22 cellular contexts compared by ENCODE assay signal in the genomic region with DNA sequence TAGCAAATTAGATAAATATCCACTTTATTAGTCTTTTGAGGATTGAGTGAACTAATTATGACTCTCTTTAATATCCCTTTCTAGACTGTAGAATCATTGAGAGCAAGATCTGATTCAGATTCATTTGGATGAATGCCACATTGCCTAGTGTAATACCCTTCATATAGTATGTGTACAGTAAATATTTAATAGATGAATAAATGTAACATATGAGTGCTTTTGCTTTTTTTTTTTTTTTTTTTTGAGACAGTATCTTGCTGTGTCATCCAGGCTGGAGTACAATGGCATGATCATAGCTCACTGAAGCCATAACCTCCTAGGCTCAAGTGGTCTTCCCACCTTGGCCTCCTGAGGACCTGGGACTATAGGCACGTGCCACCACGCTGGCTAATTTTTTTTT. TPM values are rescaled to one million over a fixed set of nuclear protein-coding genes. Genes with fewer than 3 reads are reported as not detected.
DNase-seq lines count a peak whose midpoint lies in the region; FAIRE-seq and TF ChIP-seq lines count a peak whose summit lies in the region.
"Had no signal": no experiment of that assay in that cellular context is flagged by ENCODE, and none has a peak within 500 bp of the region (broad histone marks: within the 10 kb centered on the region; RNA-seq: fewer than 3 reads in every experiment).

No MANE protein-coding gene starts in this region.

- no peak overlapping the region for H3K18ac ChIP-seq in mesenchymal stem cell (ENCODE audit: low read depth in 1 of 2, low read length in 2 of 2)

- H3K4me3 Mint-ChIP-seq in astrocyte (ENCODE audit: unreplicated experiment) = no peak overlapping the region
- H3K4me3 Mint-ChIP-seq: nephron had no signal

- H4K20me1 ChIP-seq in astrocyte (ENCODE audit: insufficient read depth, low read length) (peaks cover 49% of the 10 kb centered on the region), osteoblast (ENCODE audit: insufficient read depth, low read length) (peaks cover 11% of the 10 kb centered on the region)

- no peak overlapping the region for H3K23ac ChIP-seq in mesenchymal stem cell (ENCODE audit: low read length in 2 of 2)

- no peak overlapping the region for H2BK5ac ChIP-seq in mesenchymal stem cell (ENCODE audit: low read depth, low read length, poor library complexity, severe bottlenecking)

- FAIRE-seq in astrocyte (lab: Jason Lieb, UNC) = no peak
- FAIRE-seq: frontal cortex, kidney had no signal

- no peaks in the 10 kb centered on the region for H3K9me3 Mint-ChIP-seq in astrocyte (ENCODE audit: unreplicated experiment)
- H3K9me3 Mint-ChIP-seq: nephron had no signal

- WGBS in mesenchymal stem cell = 100% methylated on average over 2 of the region's 2 CpGs

- H3K79me2 ChIP-seq in astrocyte (ENCODE audit: insufficient read depth, low read length) (peaks cover 75% of the 10 kb centered on the region), osteoblast (ENCODE audit: insufficient read depth, low read length) (peaks cover 80% of the 10 kb centered on the region)

- no peak overlapping the region for H3K14ac ChIP-seq in mesenchymal stem cell (ENCODE audit: low read length in 2 of 2)

- no peak overlapping the region for H3K4ac ChIP-seq in mesenchymal stem cell (ENCODE audit: low read depth in 1 of 2, low read length in 2 of 2)

- H2BK120ac ChIP-seq in mesenchymal stem cell (ENCODE audit: low read depth, low read length) = no peak overlapping the region

- no peak overlapping the region for H4K8ac ChIP-seq in mesenchymal stem cell (ENCODE audit: low read length)

- H3K27ac ChIP-seq in C4-2B (peak overlapping the region; percentile 21; the same call in 1 of the 2 replicates), astrocyte (ENCODE audit: low read depth, low read length) (no peak overlapping the region), mesenchymal stem cell (ENCODE audit: low read length, poor library complexity, severe bottlenecking) (no peak overlapping the region), osteoblast (ENCODE audit: low read depth, low read length) (no peak overlapping the region)
- H3K27ac ChIP-seq: cardiac muscle cell, thyroid gland had no signal

- H2BK12ac ChIP-seq in mesenchymal stem cell (ENCODE audit: low read length in 2 of 2) = no peak overlapping the region

- H3K4me1 Mint-ChIP-seq in astrocyte (ENCODE audit: low read depth, unreplicated experiment) = peaks cover 3% of the 10 kb centered on the region
- H3K4me1 Mint-ChIP-seq: nephron had no signal

- H3K27me3 ChIP-seq in astrocyte (ENCODE audit: insufficient read depth, low read length) (no peaks in the 10 kb centered on the region), mesenchymal stem cell (ENCODE audit: control insufficient read depth in 1 of 2, insufficient read depth in 1 of 2, low read length in 2 of 2) (no peaks in the 10 kb centered on the region), osteoblast (ENCODE audit: insufficient read depth, low read length) (no peaks in the 10 kb centered on the region)
- H3K27me3 ChIP-seq: cardiac muscle cell, thyroid gland had no signal

- no peaks in the 10 kb centered on the region for H3K27me3 Mint-ChIP-seq in astrocyte (ENCODE audit: low read depth, unreplicated experiment)
- H3K27me3 Mint-ChIP-seq: progenitor cell of endocrine pancreas had no signal

- H3K9me3 ChIP-seq in astrocyte (ENCODE audit: insufficient read depth, low read depth, low read length) = no peaks in the 10 kb centered on the region
- no peaks in the 10 kb centered on the region for H3K9me3 ChIP-seq in mesenchymal stem cell (ENCODE audit: control insufficient read depth, low read length)
- no peaks in the 10 kb centered on the region for H3K9me3 ChIP-seq in osteoblast (ENCODE audit: low read depth, low read length)
- H3K9me3 ChIP-seq: Caco-2, HAP-1, SK-N-SH, thyroid gland had no signal

- H3K4me1 ChIP-seq in astrocyte (ENCODE audit: insufficient read depth, low read length) (no peaks in the 10 kb centered on the region), mesenchymal stem cell (ENCODE audit: control insufficient read depth, insufficient read depth, low read depth, low read length) (peaks cover 7% of the 10 kb centered on the region), osteoblast (ENCODE audit: insufficient read depth, low read length) (peaks cover 9% of the 10 kb centered on the region)

- no peak for TF ChIP-seq CTCF in C4-2B (conservative IDR thresholded peaks at IDR 0.05)
- no peak for TF ChIP-seq CTCF in astrocyte (IDR thresholded peaks at IDR 0.05; ENCODE audit: insufficient read depth, low read depth, low read length)
- TF ChIP-seq CTCF in osteoblast (IDR thresholded peaks at IDR 0.05; ENCODE audit: extremely low read depth, low read depth, low read length) = no peak

- H3K4me3 ChIP-seq in astrocyte (ENCODE audit: insufficient read depth, low read depth, low read length) = no peak overlapping the region
- no peak overlapping the region for H3K4me3 ChIP-seq in mesenchymal stem cell (ENCODE audit: insufficient read depth in 1 of 2, low read depth in 1 of 2, low read length in 2 of 2)
- no peak overlapping the region for H3K4me3 ChIP-seq in osteoblast (ENCODE audit: insufficient read depth, low read length)
- H3K4me3 ChIP-seq: cardiac muscle cell, HAP-1, thyroid gland had no signal

- no peak overlapping the region for H2BK15ac ChIP-seq in mesenchymal stem cell (ENCODE audit: low read depth, poor library complexity, severe bottlenecking)

- H2AK5ac ChIP-seq in mesenchymal stem cell (ENCODE audit: low read length, severe bottlenecking) = no peak overlapping the region

- H3K36me3 ChIP-seq in astrocyte (ENCODE audit: insufficient read depth, low read length) (no peaks in the 10 kb centered on the region), mesenchymal stem cell (ENCODE audit: control insufficient read depth in 1 of 2, insufficient read depth in 2 of 2, low read depth in 1 of 2, low read length in 2 of 2) (peaks cover 9 to 30% of the 10 kb centered on the region in 2 experiments), osteoblast (ENCODE audit: insufficient read depth, low read length) (peaks cover 13% of the 10 kb centered on the region)
- H3K36me3 ChIP-seq: cardiac muscle cell, HAP-1, thyroid gland had no signal

- peak; percentile 34 for DNase-seq in HS-5 (ENCODE audit: low read depth)
- DNase-seq in astrocyte (ENCODE audit: low read depth) = no peak
- no peak for DNase-seq in mesenchymal stem cell
- no peak for DNase-seq in osteoblast (ENCODE audit: insufficient read length, low spot score, missing footprints)
- DNase-seq in NK-92 (lab: John Stamatoyannopoulos, UW; ENCODE audit: unreplicated experiment) = no peak
- DNase-seq in dedifferentiated amniotic fluid mesenchymal stem cell (ENCODE audit: extremely low spot score) = no peak
- DNase-seq: activated CD4-positive, alpha-beta T cell treated with anti-CD3 and anti-CD28 coated beads for 4 hours; amniotic stem cell; Caco-2; dermis blood vessel endothelial cell; kidney; NCI-H1048; NCI-H2081; SK-N-SH; T1000; thyroid gland had no signal

- no peak overlapping the region for H2AFZ ChIP-seq in astrocyte (ENCODE audit: low read depth, low read length)
- H2AFZ ChIP-seq in mesenchymal stem cell (ENCODE audit: low read depth, low read length) = no peak overlapping the region
- no peak overlapping the region for H2AFZ ChIP-seq in osteoblast (ENCODE audit: low read length)

- no peak overlapping the region for H4K91ac ChIP-seq in mesenchymal stem cell (ENCODE audit: low read length)

- no peaks in the 10 kb centered on the region for H3K36me3 Mint-ChIP-seq in astrocyte (ENCODE audit: low read depth, unreplicated experiment)

- H3K4me2 ChIP-seq in astrocyte (ENCODE audit: low read length) (no peak overlapping the region), mesenchymal stem cell (ENCODE audit: low read length, poor library complexity, severe bottlenecking) (no peak overlapping the region), osteoblast (ENCODE audit: insufficient read depth, low read length) (no peak overlapping the region)
- H3K4me2 ChIP-seq: SK-N-SH had no signal

- peak overlapping the region; percentile 47 for H3K27ac Mint-ChIP-seq in astrocyte (ENCODE audit: unreplicated experiment)
- H3K27ac Mint-ChIP-seq: progenitor cell of endocrine pancreas had no signal

- H3K79me1 ChIP-seq in mesenchymal stem cell (replicated peaks; ENCODE audit: low read length, poor library complexity, severe bottlenecking) = peaks cover 19% of the 10 kb centered on the region

- H3K9ac ChIP-seq in astrocyte (ENCODE audit: low read length) (no peak overlapping the region), mesenchymal stem cell (ENCODE audit: low read length) (peak overlapping the region; percentile 47)
- H3K9ac ChIP-seq: SK-N-SH had no signal

RNA-seq across cellular contexts. Expression of gene SAMD8, which starts 14.8 kb away (rescaled TPM):
- total RNA-seq in astrocyte (33.3 and 35.4 TPM in 2 replicates), osteoblast (30.6 and 31.5 TPM in 2 replicates)
- 12.8 TPM for polyA plus RNA-seq in mesenchymal stem cell (2013, experiment 1 of 2)
- 13.2 TPM for polyA plus RNA-seq in mesenchymal stem cell (2013, experiment 2 of 2)
